ENCODE assay signal across 8 cellular contexts in the genomic region with DNA sequence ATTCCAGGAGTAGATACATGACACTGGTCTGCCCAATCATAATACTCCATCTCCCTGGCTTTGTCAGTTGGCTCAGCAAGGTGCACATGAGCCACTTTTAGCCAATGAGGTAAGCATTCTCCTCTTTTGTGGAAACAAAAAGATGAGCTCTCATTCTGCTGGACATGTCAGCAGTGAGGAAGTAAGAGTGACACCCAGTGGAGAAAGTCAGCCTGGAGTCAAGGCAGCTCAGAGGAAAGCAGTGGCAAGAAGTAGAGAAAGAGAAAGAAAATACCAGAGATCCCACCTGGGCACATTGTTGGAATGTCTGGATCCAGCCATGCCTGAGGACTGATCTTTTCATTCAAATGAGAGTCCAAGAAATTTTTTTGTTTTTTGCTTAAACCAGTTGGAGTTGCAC.
DNase-seq lines count a peak whose midpoint lies in the region; TF ChIP-seq lines count a peak whose summit lies in the region.

No MANE protein-coding gene starts in this region.

- H3K4me3 Mint-ChIP-seq in CD14-positive monocyte = no peak overlapping the region

- intact Hi-C loops in CD14-positive monocyte (cut with micrococcal nuclease) = no loop called here

- H3K4me1 Mint-ChIP-seq in CD14-positive monocyte = no peaks in the 10 kb centered on the region

- no peak overlapping the region for H3K4me3 ChIP-seq in H7 (ENCODE audit: insufficient read depth, low read depth, low read length)
- H3K4me3 ChIP-seq in HAP-1 = no peak overlapping the region

- peaks cover 1 to 4% (median 1%) of the 10 kb centered on the region in 3 donors for H3K27me3 Mint-ChIP-seq in CD14-positive monocyte (ENCODE audit: low read depth in 3 of 3)

- no peaks in the 10 kb centered on the region for H3K4me1 ChIP-seq in HAP-1

- peak; percentile 13 for DNase-seq in DMS153 (lab: John Stamatoyannopoulos, UW)
- peak; percentile 10 for DNase-seq in H7
- DNase-seq in RPMI8226 = peak; percentile 20
- DNase-seq in islet precursor cell = peak; percentile 77
- no peak for DNase-seq in HAP-1 (ENCODE audit: low spot score in 2 of 2)
- no peak for DNase-seq in CD14-positive monocyte (ENCODE audit: low spot score)
- DNase-seq in epidermal melanocyte (ENCODE audit: insufficient read length, low spot score) = no peak
- DNase-seq in T1000 (lab: John Stamatoyannopoulos, UW) = no peak

- in situ Hi-C loops in HAP-1 (cut with MboI; ENCODE audit: low sequenced_read_pairs) = no loop called here

- H3K27me3 ChIP-seq in H7 (ENCODE audit: control insufficient read depth, insufficient read depth, low read length) (no peaks in the 10 kb centered on the region), HAP-1 (ENCODE audit: low read depth) (no peaks in the 10 kb centered on the region)

- H3K36me3 Mint-ChIP-seq in CD14-positive monocyte = no peaks in the 10 kb centered on the region

- H3K27ac Mint-ChIP-seq in CD14-positive monocyte = no peak overlapping the region

- no peak for TF ChIP-seq CTCF in CD14-positive monocyte (IDR thresholded peaks at IDR 0.05)

- H3K9me3 Mint-ChIP-seq in CD14-positive monocyte = peaks cover 0 to 2% (median 0%) of the 10 kb centered on the region in 7 donors

- no peaks in the 10 kb centered on the region for H3K36me3 ChIP-seq in H7 (replicated peaks; ENCODE audit: control insufficient read depth, insufficient read depth, low read length)
- no peaks in the 10 kb centered on the region for H3K36me3 ChIP-seq in HAP-1 (replicated peaks)

- no peaks in the 10 kb centered on the region for H3K9me3 ChIP-seq in HAP-1

Comparison
In these comparisons a context has a peak if more than half of its experiments do, and no peak if none do; other contexts are left out.
1. DNase-seq: peak in DMS153 (single experiment), H7 (single experiment), RPMI8226 (single experiment) and islet precursor cell (single experiment); none in HAP-1 (0 of 2), CD14-positive monocyte (single experiment), epidermal melanocyte (single experiment) and T1000 (single experiment).